ENCODE assay signal across 8 cellular contexts in the genomic region with DNA sequence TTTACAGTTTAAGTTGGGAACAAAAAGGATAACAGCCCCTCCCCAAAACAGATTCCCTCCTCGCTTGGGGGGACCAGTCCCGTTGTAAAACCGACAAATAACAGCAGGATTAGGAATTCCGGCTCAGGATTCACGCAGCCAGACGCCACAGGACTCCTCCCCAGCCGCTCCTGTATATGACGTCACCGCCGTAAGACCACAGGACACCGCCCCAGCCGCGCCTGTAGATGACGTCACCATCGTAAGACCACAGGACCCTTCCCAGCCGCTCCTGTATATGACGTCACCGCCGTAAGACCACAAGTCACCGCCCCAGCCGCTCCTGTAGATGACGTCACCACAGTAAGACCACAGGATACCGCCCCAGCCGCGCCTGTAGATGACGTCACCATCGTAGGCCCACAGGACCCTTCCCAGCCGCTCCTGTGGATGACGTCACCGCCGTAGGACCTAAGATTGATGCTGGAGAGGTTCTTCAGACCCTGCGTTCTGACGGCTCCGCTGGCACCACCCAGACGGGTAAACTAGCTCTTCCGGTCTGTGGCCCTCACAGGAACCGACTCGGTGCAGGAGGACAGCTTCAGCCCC. TPM values are rescaled to one million over a fixed set of nuclear protein-coding genes. Genes with fewer than 3 reads are reported as not detected.
DNase-seq lines count a peak whose midpoint lies in the region; ATAC-seq, FAIRE-seq and TF ChIP-seq lines count a peak whose summit lies in the region.

No MANE protein-coding gene starts in this region.

- H4K91ac ChIP-seq in H1 (replicated peaks; ENCODE audit: insufficient read length, low read length), result no peak overlapping the region

- H2BK5ac ChIP-seq in H1 (ENCODE audit: low read depth, low read length), result no peak overlapping the region; the same call in 1 of the 2 replicates

- peak overlapping the region; percentile 55 to 66 (median 58) for H3K4me3 ChIP-seq in H1 (ENCODE audit: extremely low read depth in 1 of 4, insufficient read depth in 2 of 4, low read depth in 3 of 4, low read length in 4 of 4)
- H3K4me3 ChIP-seq in muscle layer of duodenum (ENCODE audit: low read depth in 1 of 2, low read length in 2 of 2), result peak overlapping the region in 1 of 2 donors; percentile 26
- H3K4me3 ChIP-seq in stomach, result peak overlapping the region; percentile 24 to 36 (median 34)

- H4K8ac ChIP-seq in H1 (ENCODE audit: extremely low read depth, insufficient read depth, low read length), result peak overlapping the region; percentile 94; the same call in 1 of the 2 replicates

- H3K4me2 ChIP-seq in H1 (ENCODE audit: insufficient read depth in 1 of 2, low read depth in 2 of 2, low read length in 2 of 2), result peak overlapping the region; percentile 71 to 95

- H2BK120ac ChIP-seq in H1 (replicated peaks; ENCODE audit: low read depth, low read length), result no peak overlapping the region

- H3K9me3 ChIP-seq in H1 (ENCODE audit: insufficient read depth in 2 of 2, low read depth in 1 of 2, low read length in 1 of 2), result peaks cover 6 to 26% of the 10 kb centered on the region in 2 experiments; a peak in 3 of 4 replicates
- H3K9me3 ChIP-seq in muscle layer of duodenum (ENCODE audit: control insufficient read depth in 1 of 2, low read length in 2 of 2), result no peaks in the 10 kb centered on the region
- H3K9me3 ChIP-seq in stomach, result no peaks in the 10 kb centered on the region

- TF ChIP-seq CTCF in H1 (IDR thresholded peaks at IDR 0.05; ENCODE audit: control extremely low read depth in 1 of 3, insufficient read depth in 1 of 3, low read depth in 1 of 3, low read length in 3 of 3), result no peak
- no peak for TF ChIP-seq CTCF in stomach (IDR thresholded peaks at IDR 0.05)

- H2BK20ac ChIP-seq in H1 (ENCODE audit: low read length), result no peak overlapping the region

- H4K20me1 ChIP-seq in H1 (replicated peaks in 1 of 2; ENCODE audit: control insufficient read depth in 1 of 2, insufficient read depth in 2 of 2, low read length in 2 of 2), result peaks cover 0 to 2% of the 10 kb centered on the region in 2 experiments

- H3K14ac ChIP-seq in H1 (ENCODE audit: insufficient read length), result no peak overlapping the region

- peaks cover 3 to 69% (median 53%) of the 10 kb centered on the region in 4 experiments for H3K27me3 ChIP-seq in H1 (replicated peaks in 1 of 4; ENCODE audit: control insufficient read depth in 3 of 4, extremely low read depth in 1 of 4, insufficient read depth in 3 of 4, low read length in 3 of 4)
- H3K27me3 ChIP-seq in muscle layer of duodenum (ENCODE audit: low read depth, low read length), result no peaks in the 10 kb centered on the region
- peaks cover 0 to 62% (median 11%) of the 10 kb centered on the region in 3 donors for H3K27me3 ChIP-seq in stomach

- H2BK12ac ChIP-seq in H1 (ENCODE audit: low read depth, low read length), result no peak overlapping the region; the same call in 1 of the 2 replicates

- CTCF ChIA-PET in H1 (lab: Charles Lee; ENCODE audit: partially characterized antibody), result interaction anchor here (0.8 to 1.4 kb wide), 4 partner anchors 10 to 31 kb away, joined by 3 to 7 read pairs (median 4); no protein-coding TSS in a partner anchor

- 0 out of 3 replicates have a peak, but pooled peaks of 1 of the 2 experiments have one; percentile 18 for TF ChIP-seq POLR2A in H1 (IDR thresholded peaks at IDR 0.05; ENCODE audit: control extremely low read depth in 1 of 2, low read depth in 2 of 2, low read length in 2 of 2)
- TF ChIP-seq POLR2A in stomach (IDR thresholded peaks at IDR 0.05), result no peak

- intact Hi-C loops in stomach (cut with DNase I; ENCODE audit: low total_unique reads), result no loop called here

- no peak overlapping the region for H4K5ac ChIP-seq in H1 (ENCODE audit: insufficient read length, low read depth, low read length)

- peak; percentile 55 for FAIRE-seq in H1 (lab: Jason Lieb, UNC)

- H3K79me2 ChIP-seq in H1 (ENCODE audit: control insufficient read depth in 1 of 2, insufficient read depth in 2 of 2, low read length in 2 of 2), result no peaks in the 10 kb centered on the region

- H2AFZ ChIP-seq in H1 (ENCODE audit: low read length), result peak overlapping the region; percentile 95

- in situ Hi-C loops in Caki2 (cut with HindIII; ENCODE audit: low pct_unique_long_range_greater_than_20kb, low sequenced_read_pairs), result no loop called here

- ATAC-seq in HG03175 (IDR thresholded peaks at IDR 0.05; ENCODE audit: unreplicated experiment) (no peak), GM19395 (IDR thresholded peaks at IDR 0.05; ENCODE audit: unreplicated experiment) (no peak)

- no peak overlapping the region; the same call in 1 of the 2 replicates for H3K18ac ChIP-seq in H1 (ENCODE audit: extremely low read depth, low read length)

- H2BK15ac ChIP-seq in H1 (ENCODE audit: low read length), result no peak overlapping the region

- H3K4me1 ChIP-seq in H1 (replicated peaks in 1 of 4; ENCODE audit: control insufficient read depth in 3 of 4, insufficient read depth in 4 of 4, low read length in 3 of 4), result peaks cover 0 to 6% (median 3%) of the 10 kb centered on the region in 4 experiments; a peak in 4 of 7 replicates
- peaks cover 0 to 4% of the 10 kb centered on the region in 2 donors for H3K4me1 ChIP-seq in muscle layer of duodenum (ENCODE audit: control insufficient read depth in 1 of 2, insufficient read depth in 2 of 2, low read length in 2 of 2)
- H3K4me1 ChIP-seq in stomach, result peaks cover 0 to 17% (median 6%) of the 10 kb centered on the region in 4 donors

- TF ChIP-seq EP300 in H1 (IDR thresholded peaks at IDR 0.05; ENCODE audit: borderline replicate concordance in 1 of 2, low read depth in 2 of 2, low read length in 2 of 2), result 0 out of 3 replicates have a peak, but pooled peaks of 1 of the 2 experiments have one; percentile 45
- TF ChIP-seq EP300 in stomach (IDR thresholded peaks at IDR 0.05), result no peak

- no peak overlapping the region for H3K23ac ChIP-seq in H1 (ENCODE audit: insufficient read length)

- no peaks in the 10 kb centered on the region; the same call in 1 of the 2 replicates for H3K79me1 ChIP-seq in H1 (ENCODE audit: low read depth, low read length)

- H3K9ac ChIP-seq in H1 (replicated peaks in 1 of 4; ENCODE audit: extremely low read depth in 1 of 4, low read depth in 3 of 4, low read length in 3 of 4), result peak overlapping the region in 1 of 4 experiments; percentile 26; a peak in 3 of 7 replicates

- H2AK5ac ChIP-seq in H1 (ENCODE audit: low read depth, low read length), result no peak overlapping the region

- TF ChIP-seq RAD21 in H1 (IDR thresholded peaks at IDR 0.05 in 1 of 2, conservative IDR thresholded peaks at IDR 0.05 in 1 of 2; ENCODE audit: low read depth in 2 of 2, low read length in 2 of 2), result no peak

- H3K56ac ChIP-seq in H1 (replicated peaks; ENCODE audit: insufficient read length, low read depth, low read length), result no peak overlapping the region

- WGBS in H1 (ENCODE audit: extremely low coverage in 1 of 2, insufficient coverage in 1 of 2, insufficient read length in 1 of 2, insufficient replicate concordance in 2 of 2, low coverage in 1 of 2, low lambda C conversion rate in 2 of 2, missing lambda C conversion rate in 1 of 2), 2 experiments, result 34% methylated on average over 38 of the region's 38 CpGs; no CpG with 5 or more reads in 1 of the 2 experiments
- 25 to 61% (median 35%) methylated on average over 12 to 38 of the region's 38 CpGs for WGBS in stomach, 5 donors

- POLR2A ChIA-PET in H1 (lab: Charles Lee; ENCODE audit: partially characterized antibody), result no interaction called here

- H3K36me3 ChIP-seq in H1 (ENCODE audit: control insufficient read depth in 2 of 4, insufficient read depth in 4 of 4, low read length in 3 of 4) (no peaks in the 10 kb centered on the region), muscle layer of duodenum (ENCODE audit: control insufficient read depth in 1 of 2, insufficient read depth in 2 of 2, low read length in 2 of 2) (no peaks in the 10 kb centered on the region), stomach (no peaks in the 10 kb centered on the region)

- H3K27ac ChIP-seq in H1 (ENCODE audit: low read depth, low read length) (no peak overlapping the region; the same call in 1 of the 2 replicates), muscle layer of duodenum (ENCODE audit: low read length) (peak overlapping the region; percentile 31), stomach (peak overlapping the region; percentile 3 to 80 (median 68))

- DNase-seq in Caki2 (ENCODE audit: low read depth), result peak; percentile 90
- peak; percentile 81 for DNase-seq in NCI-H2029 treated with DMSO at 0.1 percent for 48 hours (lab: John Stamatoyannopoulos, UW)
- DNase-seq in activated CD4-positive, alpha-beta T cell treated with anti-CD3 and anti-CD28 coated beads for 1 hour, result peak; percentile 27
- DNase-seq in H1 (ENCODE audit: low read depth in 1 of 2, low spot score in 2 of 2), result peak; percentile 77 to 81
- peak; percentile 64 for DNase-seq in stomach

- H3K4ac ChIP-seq in H1 (replicated peaks; ENCODE audit: insufficient read length, low read depth, low read length), result no peak overlapping the region

- H3K23me2 ChIP-seq in H1 (ENCODE audit: low read depth, low read length), result no peaks in the 10 kb centered on the region; the same call in 1 of the 2 replicates

TF ChIP-seq in H1, 55 proteins besides CTCF, POLR2A, EP300 and RAD21 (continues in another document):
- TF ChIP-seq CREB1 (IDR thresholded peaks at IDR 0.05) (peak; percentile 99), RBBP5 (IDR thresholded peaks at IDR 0.05; ENCODE audit: borderline replicate concordance, low read depth, low read length) (no peak), CHD1 (IDR thresholded peaks at IDR 0.05; ENCODE audit: low read depth, low read length) (no peak), MAFK (IDR thresholded peaks at IDR 0.05; ENCODE audit: low read depth, low read length) (no peak), TEAD4 (IDR thresholded peaks at IDR 0.05; ENCODE audit: low read depth, low read length) (0 out of 2 replicates have a peak, but pooled peaks have one; percentile 4), SIRT6 (IDR thresholded peaks at IDR 0.05; ENCODE audit: low read length) (no peak), SIX5 (IDR thresholded peaks at IDR 0.05; ENCODE audit: low read depth, low read length) (no peak)

RNA-seq across cellular contexts. Expression of a gene that starts 44.0 kb away (rescaled TPM):
- 6.7 and 8.3 TPM in 2 replicates for total RNA-seq in Caki2 (2014; rRNA removed; shearing (Covaris generic); ENCODE audit: low replicate concordance)
- total RNA-seq in H1 (2021; fragmentation: NEBNext Ultra II Directional; extraction: Animal tissue kit (Norgen Biotek cat#: 25700)), result 109 and 123 TPM in 2 replicates
- polyA plus RNA-seq in H1 (2011; rRNA removed) (18.4 and 78.9 TPM in 2 replicates), stomach (10 to 100 TPM; 13.3 to 17.6 (median 13.7) TPM)
- 13.8 TPM for polyA plus RNA-seq in H1 (2011; cell fraction: cytosol; rRNA removed)
- 51.7 TPM for polyA plus RNA-seq in H1 (2011; cell fraction: nucleus; rRNA removed)
- polyA plus RNA-seq in H1 (2012, experiment 1 of 2), result 70.6 to 100 TPM (median 74.4 TPM) in 4 replicates
- 111 TPM for polyA plus RNA-seq in H1 (2012, experiment 2 of 2)
- polyA plus RNA-seq in H1 (2013, experiment 1 of 2), result 79.0 TPM
- polyA plus RNA-seq in H1 (2013, experiment 2 of 2), result 73.0 TPM
- polyA minus RNA-seq in H1 (2011; rRNA and poly(A)+ RNA removed), result 1.7 and 39.3 TPM in 2 replicates
- polyA minus RNA-seq in H1 (2011; cell fraction: cytosol; rRNA and poly(A)+ RNA removed), result 52.3 TPM
- 28.5 TPM for polyA minus RNA-seq in H1 (2011; cell fraction: nucleus; rRNA and poly(A)+ RNA removed)
- total RNA-seq in stomach, result 100 to 1,000 TPM in 1 of 5 donors, 10 to 100 TPM in 2, 1 to 10 TPM in 2; 5.3 to 110 (median 51.1) TPM

Comparison
In these comparisons a context has a peak if more than half of its experiments do, and no peak if none do; other contexts are left out.
1. DNase-seq: peak in every context shown above with its lines; median percentile 90 in Caki2; 81 in NCI-H2029 treated with DMSO at 0.1 percent for 48 hours; 79 in H1; 64 in stomach; 27 in activated CD4-positive, alpha-beta T cell treated with anti-CD3 and anti-CD28 coated beads for 1 hour.